In genomic region chr2:158457092-158457825, GRCh38 we compare ENCODE assay signal across 8 cellular contexts. TPM values are rescaled to one million over a fixed set of nuclear protein-coding genes. Genes with fewer than 3 reads are reported as not detected.
DNase-seq lines count a peak whose midpoint lies in the region; ATAC-seq and TF ChIP-seq lines count a peak whose summit lies in the region.

No MANE protein-coding gene starts in this region.

- DNase-seq in DMS153 treated with DMSO at 0.1 percent for 48 hours (lab: John Stamatoyannopoulos, UW; ENCODE audit: unreplicated experiment) (peak; percentile 44), DMS153 (lab: John Stamatoyannopoulos, UW) (no peak), NCI-H1930 (lab: John Stamatoyannopoulos, UW) (peak; percentile 54 to 56), chondrocyte (ENCODE audit: low spot score) (no peak), left kidney (ENCODE audit: low read depth, low spot score) (peak; percentile 89)
- peak; percentile 21 to 40 for DNase-seq in stimulated activated CD4-positive, alpha-beta T cell treated with anti-CD3 and anti-CD28 coated beads, Interleukin-1b, Interleukin-23, amount 100 ng/mL, for 4 hours (ENCODE audit: low read depth in 2 of 2)

- H3K4me1 Mint-ChIP-seq in chondrocyte (ENCODE audit: low read depth) = peaks cover 41% of the 10 kb centered on the region

- H3K27me3 Mint-ChIP-seq in chondrocyte (ENCODE audit: low read depth) = no peaks in the 10 kb centered on the region

- H3K4me3 Mint-ChIP-seq in chondrocyte (ENCODE audit: unreplicated experiment) = peak overlapping the region; percentile 89

- H3K36me3 Mint-ChIP-seq in chondrocyte (ENCODE audit: low read depth) = no peaks in the 10 kb centered on the region

- peak; percentile 18 for ATAC-seq in HG02763 (IDR thresholded peaks at IDR 0.05; ENCODE audit: unreplicated experiment)
- peak; percentile 12 to 40 for ATAC-seq in activated CD4-positive, CD25-positive, alpha-beta regulatory T cell treated with anti-CD3 and anti-CD28 coated beads, Interleukin-2, amount 50 U/mL, for 24 hours

- H3K9me3 Mint-ChIP-seq in chondrocyte (ENCODE audit: low read depth) = no peaks in the 10 kb centered on the region

- peak; percentile 3 for TF ChIP-seq CTCF in chondrocyte (IDR thresholded peaks at IDR 0.05)

- peak overlapping the region; percentile 97 for H3K27ac Mint-ChIP-seq in chondrocyte (ENCODE audit: unreplicated experiment)

RNA-seq across cellular contexts. Expression of gene PKP4, which starts 0.5 kb away (rescaled TPM):
- total RNA-seq in chondrocyte = 34.9 to 69.3 TPM (median 39.4 TPM) in 3 replicates

RNA-seq across cellular contexts. Expression of gene CCDC148, which starts 0.7 kb away (rescaled TPM):
- total RNA-seq in chondrocyte = 0.52 to 1.5 TPM (median 1.4 TPM) in 3 replicates

Comparison
In these comparisons a context has a peak if more than half of its experiments do, and no peak if none do; other contexts are left out.
1. DNase-seq: peak in DMS153 treated with DMSO at 0.1 percent for 48 hours (single experiment), NCI-H1930 (2 of 2), left kidney (single experiment) and stimulated activated CD4-positive, alpha-beta T cell treated with anti-CD3 and anti-CD28 coated beads, Interleukin-1b, Interleukin-23, amount 100 ng/mL, for 4 hours (2 of 2); none in DMS153 (single experiment) and chondrocyte (single experiment).